1 cellular context compared by ENCODE assay signal in the genomic region with DNA sequence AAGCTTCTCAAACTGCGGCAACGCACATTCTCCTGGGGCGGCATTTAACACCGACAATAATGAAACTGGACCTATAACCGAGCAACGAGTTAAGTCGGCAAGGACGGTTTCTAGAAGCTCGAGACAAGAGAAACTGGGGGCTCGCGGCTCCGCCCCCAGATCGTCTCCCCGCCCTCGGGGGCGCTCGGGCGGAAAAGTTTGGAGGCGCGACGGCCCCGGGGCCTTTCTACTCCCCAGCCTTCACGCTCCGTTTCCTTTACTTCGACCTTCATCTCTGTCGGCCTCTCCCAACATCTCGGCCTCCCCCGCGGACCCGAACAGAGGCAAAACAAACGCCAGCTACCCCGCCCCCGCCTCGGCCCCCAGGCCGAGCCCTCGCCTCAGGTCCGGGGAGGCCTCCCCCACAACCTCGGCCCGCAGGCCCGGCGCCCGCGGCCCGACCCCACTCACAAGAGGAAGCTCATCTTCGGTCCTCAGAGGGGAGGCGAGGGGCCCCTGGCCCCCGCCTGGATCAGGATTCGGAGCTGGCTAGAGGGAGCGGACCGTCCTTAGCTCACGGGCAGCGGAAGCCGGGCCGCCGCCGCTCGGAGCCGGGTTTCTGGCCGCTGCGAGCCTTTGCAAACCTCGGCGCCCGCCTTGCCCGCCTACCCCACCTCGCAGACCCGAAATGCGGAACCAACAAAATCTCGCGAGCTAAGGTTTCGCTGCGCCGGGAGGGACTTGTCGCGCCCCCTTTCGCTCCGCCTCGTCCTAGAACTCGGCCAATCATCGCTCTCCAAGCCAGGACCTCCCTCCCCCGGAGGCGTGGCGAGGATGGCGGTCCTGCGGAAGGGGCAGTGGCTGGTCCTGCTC.
TF ChIP-seq lines count a peak whose summit lies in the region.

A gene (minus strand): TSS at position 669 of the 852 bp plus-strand sequence. CDS start 205 bp downstream, at position 464.

TF ChIP-seq in HepG2, 621 proteins besides CTCF, POLR2A, EP300 and RAD21 (continued from another document and continues in another):
- TF ChIP-seq, protein P1, sequence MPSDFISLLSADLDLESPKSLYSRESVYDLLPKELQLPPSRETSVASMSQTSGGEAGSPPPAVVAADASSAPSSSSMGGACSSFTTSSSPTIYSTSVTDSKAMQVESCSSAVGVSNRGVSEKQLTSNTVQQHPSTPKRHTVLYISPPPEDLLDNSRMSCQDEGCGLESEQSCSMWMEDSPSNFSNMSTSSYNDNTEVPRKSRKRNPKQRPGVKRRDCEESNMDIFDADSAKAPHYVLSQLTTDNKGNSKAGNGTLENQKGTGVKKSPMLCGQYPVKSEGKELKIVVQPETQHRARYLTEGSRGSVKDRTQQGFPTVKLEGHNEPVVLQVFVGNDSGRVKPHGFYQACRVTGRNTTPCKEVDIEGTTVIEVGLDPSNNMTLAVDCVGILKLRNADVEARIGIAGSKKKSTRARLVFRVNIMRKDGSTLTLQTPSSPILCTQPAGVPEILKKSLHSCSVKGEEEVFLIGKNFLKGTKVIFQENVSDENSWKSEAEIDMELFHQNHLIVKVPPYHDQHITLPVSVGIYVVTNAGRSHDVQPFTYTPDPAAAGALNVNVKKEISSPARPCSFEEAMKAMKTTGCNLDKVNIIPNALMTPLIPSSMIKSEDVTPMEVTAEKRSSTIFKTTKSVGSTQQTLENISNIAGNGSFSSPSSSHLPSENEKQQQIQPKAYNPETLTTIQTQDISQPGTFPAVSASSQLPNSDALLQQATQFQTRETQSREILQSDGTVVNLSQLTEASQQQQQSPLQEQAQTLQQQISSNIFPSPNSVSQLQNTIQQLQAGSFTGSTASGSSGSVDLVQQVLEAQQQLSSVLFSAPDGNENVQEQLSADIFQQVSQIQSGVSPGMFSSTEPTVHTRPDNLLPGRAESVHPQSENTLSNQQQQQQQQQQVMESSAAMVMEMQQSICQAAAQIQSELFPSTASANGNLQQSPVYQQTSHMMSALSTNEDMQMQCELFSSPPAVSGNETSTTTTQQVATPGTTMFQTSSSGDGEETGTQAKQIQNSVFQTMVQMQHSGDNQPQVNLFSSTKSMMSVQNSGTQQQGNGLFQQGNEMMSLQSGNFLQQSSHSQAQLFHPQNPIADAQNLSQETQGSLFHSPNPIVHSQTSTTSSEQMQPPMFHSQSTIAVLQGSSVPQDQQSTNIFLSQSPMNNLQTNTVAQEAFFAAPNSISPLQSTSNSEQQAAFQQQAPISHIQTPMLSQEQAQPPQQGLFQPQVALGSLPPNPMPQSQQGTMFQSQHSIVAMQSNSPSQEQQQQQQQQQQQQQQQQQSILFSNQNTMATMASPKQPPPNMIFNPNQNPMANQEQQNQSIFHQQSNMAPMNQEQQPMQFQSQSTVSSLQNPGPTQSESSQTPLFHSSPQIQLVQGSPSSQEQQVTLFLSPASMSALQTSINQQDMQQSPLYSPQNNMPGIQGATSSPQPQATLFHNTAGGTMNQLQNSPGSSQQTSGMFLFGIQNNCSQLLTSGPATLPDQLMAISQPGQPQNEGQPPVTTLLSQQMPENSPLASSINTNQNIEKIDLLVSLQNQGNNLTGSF (CRISPR knock-in tag; IDR thresholded peaks at IDR 0.05), result no peak
- TF ChIP-seq FLYWCH1 (CRISPR knock-in tag; IDR thresholded peaks at IDR 0.05), result no peak
- no peak for TF ChIP-seq HOXA7 (CRISPR knock-in tag; IDR thresholded peaks at IDR 0.05)
- TF ChIP-seq YEATS4 (CRISPR knock-in tag; IDR thresholded peaks at IDR 0.05; ENCODE audit: borderline replicate concordance), result peak; percentile 83
- TF ChIP-seq, protein P2, sequence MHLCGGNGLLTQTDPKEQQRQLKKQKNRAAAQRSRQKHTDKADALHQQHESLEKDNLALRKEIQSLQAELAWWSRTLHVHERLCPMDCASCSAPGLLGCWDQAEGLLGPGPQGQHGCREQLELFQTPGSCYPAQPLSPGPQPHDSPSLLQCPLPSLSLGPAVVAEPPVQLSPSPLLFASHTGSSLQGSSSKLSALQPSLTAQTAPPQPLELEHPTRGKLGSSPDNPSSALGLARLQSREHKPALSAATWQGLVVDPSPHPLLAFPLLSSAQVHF (CRISPR knock-in tag; IDR thresholded peaks at IDR 0.05), result no peak
- TF ChIP-seq ZNF44 (CRISPR knock-in tag; IDR thresholded peaks at IDR 0.05), result peak; percentile 7; the same call in 1 of the 2 replicates
- TF ChIP-seq ZNF354B (CRISPR knock-in tag; IDR thresholded peaks at IDR 0.05), result no peak
- peak; percentile 65 for TF ChIP-seq ETV6 (CRISPR knock-in tag; conservative IDR thresholded peaks at IDR 0.05)
- TF ChIP-seq ZNF468 (CRISPR knock-in tag; IDR thresholded peaks at IDR 0.05), result no peak
- TF ChIP-seq SMARCE1 (IDR thresholded peaks at IDR 0.05; ENCODE audit: borderline replicate concordance), result no peak
- TF ChIP-seq AHR (CRISPR knock-in tag; IDR thresholded peaks at IDR 0.05), result no peak; the same call in 1 of the 2 replicates
- TF ChIP-seq CENPT (CRISPR knock-in tag; IDR thresholded peaks at IDR 0.05; ENCODE audit: low read depth), result no peak
- TF ChIP-seq ZNF329 (CRISPR knock-in tag; IDR thresholded peaks at IDR 0.05; ENCODE audit: low read depth), result 0 out of 2 replicates have a peak, but pooled peaks have one; percentile 40
- TF ChIP-seq NR1H2 (CRISPR knock-in tag; IDR thresholded peaks at IDR 0.05; ENCODE audit: borderline replicate concordance, low read depth), result no peak; the same call in 1 of the 2 replicates
- no peak for TF ChIP-seq ZNF224 (CRISPR knock-in tag; IDR thresholded peaks at IDR 0.05)
- TF ChIP-seq HES4 (CRISPR knock-in tag; IDR thresholded peaks at IDR 0.05; ENCODE audit: borderline replicate concordance), result peak; percentile 66
- TF ChIP-seq, protein P3, sequence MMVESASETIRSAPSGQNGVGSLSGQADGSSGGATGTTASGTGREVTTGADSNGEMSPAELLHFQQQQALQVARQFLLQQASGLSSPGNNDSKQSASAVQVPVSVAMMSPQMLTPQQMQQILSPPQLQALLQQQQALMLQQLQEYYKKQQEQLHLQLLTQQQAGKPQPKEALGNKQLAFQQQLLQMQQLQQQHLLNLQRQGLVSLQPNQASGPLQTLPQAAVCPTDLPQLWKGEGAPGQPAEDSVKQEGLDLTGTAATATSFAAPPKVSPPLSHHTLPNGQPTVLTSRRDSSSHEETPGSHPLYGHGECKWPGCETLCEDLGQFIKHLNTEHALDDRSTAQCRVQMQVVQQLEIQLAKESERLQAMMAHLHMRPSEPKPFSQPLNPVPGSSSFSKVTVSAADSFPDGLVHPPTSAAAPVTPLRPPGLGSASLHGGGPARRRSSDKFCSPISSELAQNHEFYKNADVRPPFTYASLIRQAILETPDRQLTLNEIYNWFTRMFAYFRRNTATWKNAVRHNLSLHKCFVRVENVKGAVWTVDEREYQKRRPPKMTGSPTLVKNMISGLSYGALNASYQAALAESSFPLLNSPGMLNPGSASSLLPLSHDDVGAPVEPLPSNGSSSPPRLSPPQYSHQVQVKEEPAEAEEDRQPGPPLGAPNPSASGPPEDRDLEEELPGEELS (CRISPR knock-in tag; IDR thresholded peaks at IDR 0.05), result 0 out of 2 replicates have a peak, but pooled peaks have one; percentile 9
- TF ChIP-seq ZNF232 (CRISPR knock-in tag; IDR thresholded peaks at IDR 0.05; ENCODE audit: borderline replicate concordance), result peak; percentile 34; the same call in 1 of the 2 replicates
- TF ChIP-seq SAP130 (CRISPR knock-in tag; IDR thresholded peaks at IDR 0.05; ENCODE audit: low read depth), result peak; percentile 95
- TF ChIP-seq, protein P4, sequence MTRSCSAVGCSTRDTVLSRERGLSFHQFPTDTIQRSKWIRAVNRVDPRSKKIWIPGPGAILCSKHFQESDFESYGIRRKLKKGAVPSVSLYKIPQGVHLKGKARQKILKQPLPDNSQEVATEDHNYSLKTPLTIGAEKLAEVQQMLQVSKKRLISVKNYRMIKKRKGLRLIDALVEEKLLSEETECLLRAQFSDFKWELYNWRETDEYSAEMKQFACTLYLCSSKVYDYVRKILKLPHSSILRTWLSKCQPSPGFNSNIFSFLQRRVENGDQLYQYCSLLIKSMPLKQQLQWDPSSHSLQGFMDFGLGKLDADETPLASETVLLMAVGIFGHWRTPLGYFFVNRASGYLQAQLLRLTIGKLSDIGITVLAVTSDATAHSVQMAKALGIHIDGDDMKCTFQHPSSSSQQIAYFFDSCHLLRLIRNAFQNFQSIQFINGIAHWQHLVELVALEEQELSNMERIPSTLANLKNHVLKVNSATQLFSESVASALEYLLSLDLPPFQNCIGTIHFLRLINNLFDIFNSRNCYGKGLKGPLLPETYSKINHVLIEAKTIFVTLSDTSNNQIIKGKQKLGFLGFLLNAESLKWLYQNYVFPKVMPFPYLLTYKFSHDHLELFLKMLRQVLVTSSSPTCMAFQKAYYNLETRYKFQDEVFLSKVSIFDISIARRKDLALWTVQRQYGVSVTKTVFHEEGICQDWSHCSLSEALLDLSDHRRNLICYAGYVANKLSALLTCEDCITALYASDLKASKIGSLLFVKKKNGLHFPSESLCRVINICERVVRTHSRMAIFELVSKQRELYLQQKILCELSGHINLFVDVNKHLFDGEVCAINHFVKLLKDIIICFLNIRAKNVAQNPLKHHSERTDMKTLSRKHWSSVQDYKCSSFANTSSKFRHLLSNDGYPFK (CRISPR knock-in tag; IDR thresholded peaks at IDR 0.05; ENCODE audit: borderline replicate concordance), result peak; percentile 69; the same call in 1 of the 2 replicates
- 0 out of 2 replicates have a peak, but pooled peaks have one; percentile 49 for TF ChIP-seq SETDB1 (CRISPR knock-in tag; IDR thresholded peaks at IDR 0.05; ENCODE audit: borderline replicate concordance)
- peak; percentile 77; the same call in 1 of the 2 replicates for TF ChIP-seq TBX2 (CRISPR knock-in tag; IDR thresholded peaks at IDR 0.05; ENCODE audit: borderline replicate concordance)
- TF ChIP-seq SP2 (CRISPR knock-in tag; IDR thresholded peaks at IDR 0.05), result peak; percentile 76
- peak; percentile 48; the same call in 1 of the 2 replicates for TF ChIP-seq CCDC6 (CRISPR knock-in tag; IDR thresholded peaks at IDR 0.05)
- no peak for TF ChIP-seq SCMH1 (CRISPR knock-in tag; IDR thresholded peaks at IDR 0.05; ENCODE audit: borderline replicate concordance)
- TF ChIP-seq, protein P5, sequence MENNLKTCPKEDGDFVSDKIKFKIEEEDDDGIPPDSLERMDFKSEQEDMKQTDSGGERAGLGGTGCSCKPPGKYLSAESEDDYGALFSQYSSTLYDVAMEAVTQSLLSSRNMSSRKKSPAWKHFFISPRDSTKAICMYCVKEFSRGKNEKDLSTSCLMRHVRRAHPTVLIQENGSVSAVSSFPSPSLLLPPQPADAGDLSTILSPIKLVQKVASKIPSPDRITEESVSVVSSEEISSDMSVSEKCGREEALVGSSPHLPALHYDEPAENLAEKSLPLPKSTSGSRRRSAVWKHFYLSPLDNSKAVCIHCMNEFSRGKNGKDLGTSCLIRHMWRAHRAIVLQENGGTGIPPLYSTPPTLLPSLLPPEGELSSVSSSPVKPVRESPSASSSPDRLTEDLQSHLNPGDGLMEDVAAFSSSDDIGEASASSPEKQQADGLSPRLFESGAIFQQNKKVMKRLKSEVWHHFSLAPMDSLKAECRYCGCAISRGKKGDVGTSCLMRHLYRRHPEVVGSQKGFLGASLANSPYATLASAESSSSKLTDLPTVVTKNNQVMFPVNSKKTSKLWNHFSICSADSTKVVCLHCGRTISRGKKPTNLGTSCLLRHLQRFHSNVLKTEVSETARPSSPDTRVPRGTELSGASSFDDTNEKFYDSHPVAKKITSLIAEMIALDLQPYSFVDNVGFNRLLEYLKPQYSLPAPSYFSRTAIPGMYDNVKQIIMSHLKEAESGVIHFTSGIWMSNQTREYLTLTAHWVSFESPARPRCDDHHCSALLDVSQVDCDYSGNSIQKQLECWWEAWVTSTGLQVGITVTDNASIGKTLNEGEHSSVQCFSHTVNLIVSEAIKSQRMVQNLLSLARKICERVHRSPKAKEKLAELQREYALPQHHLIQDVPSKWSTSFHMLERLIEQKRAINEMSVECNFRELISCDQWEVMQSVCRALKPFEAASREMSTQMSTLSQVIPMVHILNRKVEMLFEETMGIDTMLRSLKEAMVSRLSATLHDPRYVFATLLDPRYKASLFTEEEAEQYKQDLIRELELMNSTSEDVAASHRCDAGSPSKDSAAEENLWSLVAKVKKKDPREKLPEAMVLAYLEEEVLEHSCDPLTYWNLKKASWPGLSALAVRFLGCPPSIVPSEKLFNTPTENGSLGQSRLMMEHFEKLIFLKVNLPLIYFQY (CRISPR knock-in tag; IDR thresholded peaks at IDR 0.05; ENCODE audit: borderline replicate concordance), result no peak; the same call in 1 of the 2 replicates
- TF ChIP-seq TAF1 (CRISPR knock-in tag; IDR thresholded peaks at IDR 0.05), result peak; percentile 92
- TF ChIP-seq, protein P6, sequence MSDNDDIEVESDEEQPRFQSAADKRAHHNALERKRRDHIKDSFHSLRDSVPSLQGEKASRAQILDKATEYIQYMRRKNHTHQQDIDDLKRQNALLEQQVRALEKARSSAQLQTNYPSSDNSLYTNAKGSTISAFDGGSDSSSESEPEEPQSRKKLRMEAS (IDR thresholded peaks at IDR 0.05), result peak; percentile 43; the same call in 1 of the 2 replicates
- TF ChIP-seq PAWR (CRISPR knock-in tag; IDR thresholded peaks at IDR 0.05; ENCODE audit: borderline replicate concordance), result no peak
- TF ChIP-seq CBX2 (IDR thresholded peaks at IDR 0.05; ENCODE audit: low read depth, low read length), result no peak
- no peak for TF ChIP-seq CBX2 (CRISPR knock-in tag; IDR thresholded peaks at IDR 0.05; ENCODE audit: low read depth)
- peak; percentile 96 for TF ChIP-seq ZNF816 (CRISPR knock-in tag; IDR thresholded peaks at IDR 0.05; ENCODE audit: borderline replicate concordance)
- TF ChIP-seq ZNF766 (CRISPR knock-in tag; IDR thresholded peaks at IDR 0.05; ENCODE audit: borderline replicate concordance), result no peak
- no peak for TF ChIP-seq CAMTA2 (CRISPR knock-in tag; IDR thresholded peaks at IDR 0.05; ENCODE audit: borderline replicate concordance)
- TF ChIP-seq, protein P7, sequence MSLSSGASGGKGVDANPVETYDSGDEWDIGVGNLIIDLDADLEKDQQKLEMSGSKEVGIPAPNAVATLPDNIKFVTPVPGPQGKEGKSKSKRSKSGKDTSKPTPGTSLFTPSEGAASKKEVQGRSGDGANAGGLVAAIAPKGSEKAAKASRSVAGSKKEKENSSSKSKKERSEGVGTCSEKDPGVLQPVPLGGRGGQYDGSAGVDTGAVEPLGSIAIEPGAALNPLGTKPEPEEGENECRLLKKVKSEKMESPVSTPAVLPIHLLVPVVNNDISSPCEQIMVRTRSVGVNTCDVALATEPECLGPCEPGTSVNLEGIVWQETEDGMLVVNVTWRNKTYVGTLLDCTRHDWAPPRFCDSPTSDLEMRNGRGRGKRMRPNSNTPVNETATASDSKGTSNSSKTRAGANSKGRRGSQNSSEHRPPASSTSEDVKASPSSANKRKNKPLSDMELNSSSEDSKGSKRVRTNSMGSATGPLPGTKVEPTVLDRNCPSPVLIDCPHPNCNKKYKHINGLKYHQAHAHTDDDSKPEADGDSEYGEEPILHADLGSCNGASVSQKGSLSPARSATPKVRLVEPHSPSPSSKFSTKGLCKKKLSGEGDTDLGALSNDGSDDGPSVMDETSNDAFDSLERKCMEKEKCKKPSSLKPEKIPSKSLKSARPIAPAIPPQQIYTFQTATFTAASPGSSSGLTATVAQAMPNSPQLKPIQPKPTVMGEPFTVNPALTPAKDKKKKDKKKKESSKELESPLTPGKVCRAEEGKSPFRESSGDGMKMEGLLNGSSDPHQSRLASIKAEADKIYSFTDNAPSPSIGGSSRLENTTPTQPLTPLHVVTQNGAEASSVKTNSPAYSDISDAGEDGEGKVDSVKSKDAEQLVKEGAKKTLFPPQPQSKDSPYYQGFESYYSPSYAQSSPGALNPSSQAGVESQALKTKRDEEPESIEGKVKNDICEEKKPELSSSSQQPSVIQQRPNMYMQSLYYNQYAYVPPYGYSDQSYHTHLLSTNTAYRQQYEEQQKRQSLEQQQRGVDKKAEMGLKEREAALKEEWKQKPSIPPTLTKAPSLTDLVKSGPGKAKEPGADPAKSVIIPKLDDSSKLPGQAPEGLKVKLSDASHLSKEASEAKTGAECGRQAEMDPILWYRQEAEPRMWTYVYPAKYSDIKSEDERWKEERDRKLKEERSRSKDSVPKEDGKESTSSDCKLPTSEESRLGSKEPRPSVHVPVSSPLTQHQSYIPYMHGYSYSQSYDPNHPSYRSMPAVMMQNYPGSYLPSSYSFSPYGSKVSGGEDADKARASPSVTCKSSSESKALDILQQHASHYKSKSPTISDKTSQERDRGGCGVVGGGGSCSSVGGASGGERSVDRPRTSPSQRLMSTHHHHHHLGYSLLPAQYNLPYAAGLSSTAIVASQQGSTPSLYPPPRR (CRISPR knock-in tag; IDR thresholded peaks at IDR 0.05; ENCODE audit: borderline replicate concordance), result peak; percentile 10; the same call in 1 of the 2 replicates
